Comparison of ENCODE assay signal across 22 cellular contexts in genomic region chr6:105836379-105836778, GRCh38.
"Had no signal": no experiment of that assay in that cellular context is flagged by ENCODE, and none has a peak within 500 bp of the region (broad histone marks: within the 10 kb centered on the region; RNA-seq: fewer than 3 reads in every experiment).

No MANE protein-coding gene starts in this region.

- H3K27me3 ChIP-seq: ascending aorta, body of pancreas had no signal

- H3K27me3 Mint-ChIP-seq: activated CD8-positive, alpha-beta memory T cell treated with anti-CD3 and anti-CD28 coated beads, Interleukin-2, amount 10 ng/mL, durations not matched to agents 7 days and 5 days; activated naive CD4-positive, alpha-beta T cell treated with anti-CD3 and anti-CD28 coated beads, Interleukin-2, amount 50 U/mL, for 24 hours; activated T-cell treated with anti-CD3 and anti-CD28 coated beads, Interleukin-2, amount 50 U/mL, for 24 hours had no signal

- H3K27ac Mint-ChIP-seq: activated CD8-positive, alpha-beta memory T cell treated with anti-CD3 and anti-CD28 coated beads, Interleukin-2, amount 10 ng/mL, durations not matched to agents 7 days and 5 days; activated naive CD4-positive, alpha-beta T cell treated with anti-CD3 and anti-CD28 coated beads, Interleukin-2, amount 50 U/mL, for 24 hours; activated T-cell treated with anti-CD3 and anti-CD28 coated beads, Interleukin-2, amount 50 U/mL, for 24 hours; activated T-helper 1 cell treated with anti-CD3 and anti-CD28 coated beads, Interleukin-12 subunit alpha, Interleukin-12 subunit beta, Interleukin-2, Interleukin-4 antibody, amounts not matched to agents 30 ng/mL and 10 ng/mL and 1 ng/mL, durations not matched to agents 14 hours and 24 hours and 36 hours; T-helper 1 cell treated with Interleukin-12 subunit alpha and Interleukin-12 subunit beta and Interleukin-4 antibody, amounts not matched to agents 30 μg/mL and 1 μg/mL, for 36 hours had no signal

- H3K36me3 ChIP-seq: ascending aorta had no signal

- ATAC-seq: activated CD8-positive, alpha-beta memory T cell treated with anti-CD3 and anti-CD28 coated beads, Interleukin-2, amount 10 ng/mL, durations not matched to agents 7 days and 5 days; body of pancreas had no signal

- H3K9me3 ChIP-seq: ascending aorta, body of pancreas had no signal

- DNase-seq: activated CD4-positive, alpha-beta T cell treated with anti-CD3 and anti-CD28 coated beads for 48 hours; activated CD4-positive, alpha-beta T cell treated with anti-CD3 and anti-CD28 coated beads, Interleukin-2, amount 50 U/mL, for 48 hours; activated CD4-positive, CD25-positive, alpha-beta regulatory T cell treated with anti-CD3 and anti-CD28 coated beads, Interleukin-2, amount 50 U/mL, for 72 hours; activated CD8-positive, alpha-beta memory T cell treated with anti-CD3 and anti-CD28 coated beads, Interleukin-2, amount 10 ng/mL, durations not matched to agents 7 days and 5 days; activated effector memory CD4-positive, alpha-beta T cell treated with Interleukin-2 at 50 U/mL for 16 hours; activated naive CD4-positive, alpha-beta T cell; activated T-cell treated with anti-CD3 and anti-CD28 coated beads, Interleukin-2, amount 50 U/mL, for 24 hours; body of pancreas; central memory CD4-positive, alpha-beta T cell; KG1; NCI-H1105; NCI-H1436; NCI-H1694 treated with DMSO at 0.1 percent for 48 hours; NCI-H2029 treated with DMSO at 0.1 percent for 48 hours; NCI-H510A treated with DMSO at 0.1 percent for 48 hours; NCI-H69; SHP77 had no signal

- H3K36me3 Mint-ChIP-seq: activated naive CD4-positive, alpha-beta T cell treated with anti-CD3 and anti-CD28 coated beads, Interleukin-2, amount 50 U/mL, for 24 hours had no signal

- H3K9me3 Mint-ChIP-seq: activated naive CD4-positive, alpha-beta T cell treated with anti-CD3 and anti-CD28 coated beads, Interleukin-2, amount 50 U/mL, for 24 hours; activated T-cell treated with anti-CD3 and anti-CD28 coated beads, Interleukin-2, amount 50 U/mL, for 24 hours; activated T-helper 1 cell treated with anti-CD3 and anti-CD28 coated beads, Interleukin-12 subunit alpha, Interleukin-12 subunit beta, Interleukin-2, Interleukin-4 antibody, amounts not matched to agents 30 ng/mL and 10 ng/mL and 1 ng/mL, durations not matched to agents 14 hours and 24 hours and 36 hours; IgD-negative memory B cell had no signal

- H3K27ac ChIP-seq: ascending aorta, body of pancreas had no signal

- H3K4me3 ChIP-seq: ascending aorta, body of pancreas had no signal

- H3K4me3 Mint-ChIP-seq: activated CD8-positive, alpha-beta memory T cell treated with anti-CD3 and anti-CD28 coated beads, Interleukin-2, amount 10 ng/mL, durations not matched to agents 7 days and 5 days; activated naive CD4-positive, alpha-beta T cell treated with anti-CD3 and anti-CD28 coated beads, Interleukin-2, amount 50 U/mL, for 24 hours; activated T-cell treated with anti-CD3 and anti-CD28 coated beads, Interleukin-2, amount 50 U/mL, for 24 hours; activated T-helper 1 cell treated with anti-CD3 and anti-CD28 coated beads, Interleukin-12 subunit alpha, Interleukin-12 subunit beta, Interleukin-2, Interleukin-4 antibody, amounts not matched to agents 30 ng/mL and 10 ng/mL and 1 ng/mL, durations not matched to agents 14 hours and 24 hours and 36 hours; T-helper 1 cell treated with Interleukin-12 subunit alpha and Interleukin-12 subunit beta and Interleukin-4 antibody, amounts not matched to agents 30 μg/mL and 1 μg/mL, for 36 hours had no signal

- H3K4me1 ChIP-seq: ascending aorta, body of pancreas had no signal

- H3K4me1 Mint-ChIP-seq: activated naive CD4-positive, alpha-beta T cell treated with anti-CD3 and anti-CD28 coated beads, Interleukin-2, amount 50 U/mL, for 24 hours had no signal
